In genomic region chr16:27429981-27430441, GRCh38 we compare ENCODE assay signal across 19 cellular contexts. TPM values are rescaled to one million over a fixed set of nuclear protein-coding genes. Genes with fewer than 3 reads are reported as not detected.
DNase-seq lines count a peak whose midpoint lies in the region; ATAC-seq, FAIRE-seq and TF ChIP-seq lines count a peak whose summit lies in the region.
"Had no signal": no experiment of that assay in that cellular context is flagged by ENCODE, and none has a peak within 500 bp of the region (broad histone marks: within the 10 kb centered on the region; RNA-seq: fewer than 3 reads in every experiment).

No MANE protein-coding gene starts in this region.

- TF ChIP-seq POLR2A in HepG2 (IDR thresholded peaks at IDR 0.05; ENCODE audit: insufficient read depth in 1 of 2, low read depth in 2 of 2, low read length in 2 of 2) (no peak), suprapubic skin (IDR thresholded peaks at IDR 0.05) (no peak)

- DNase-seq in activated CD4-positive, alpha-beta T cell treated with anti-CD3 and anti-CD28 coated beads for 48 hours, result peak; percentile 13
- no peak for DNase-seq in activated CD4-positive, alpha-beta T cell treated with anti-CD3 and anti-CD28 coated beads, Interleukin-2, amount 10 ng/mL, durations not matched to agents 7 days and 5 days
- peak; percentile 52 for DNase-seq in activated CD8-positive, alpha-beta memory T cell treated with anti-CD3 and anti-CD28 coated beads, Interleukin-2, amount 50 U/mL, for 48 hours
- DNase-seq in HepG2 (ENCODE audit: low spot score) (no peak), suprapubic skin (ENCODE audit: low spot score in 2 of 2) (peak; percentile 50 to 79), NCI-H1092 treated with DMSO at 0.1 percent for 48 hours (lab: John Stamatoyannopoulos, UW) (no peak), DMS153 treated with DMSO at 0.1 percent for 48 hours (lab: John Stamatoyannopoulos, UW; ENCODE audit: unreplicated experiment) (no peak)
- DNase-seq: activated CD4-positive, alpha-beta T cell treated with anti-CD3 and anti-CD28 coated beads, Interleukin-2, amount 50 U/mL, for 4 hours; anterior cingulate cortex; GM23248; MG63; thyroid gland had no signal

- TF ChIP-seq RAD21 in HepG2 (CRISPR knock-in tag; IDR thresholded peaks at IDR 0.05), result no peak

- H3K27me3 ChIP-seq in HepG2 (ENCODE audit: control insufficient read depth in 1 of 2, insufficient read depth in 2 of 2, low read length in 2 of 2), result peaks cover 0 to 13% of the 10 kb centered on the region in 2 experiments; a peak in 3 of 5 replicates
- H3K27me3 ChIP-seq in suprapubic skin, result peaks cover 20% of the 10 kb centered on the region
- H3K27me3 ChIP-seq: MG63, Peyer's patch, thyroid gland had no signal

- no peak overlapping the region for H3K27ac ChIP-seq in HepG2 (ENCODE audit: extremely low read length, insufficient read depth, low read length)
- H3K27ac ChIP-seq in suprapubic skin, result no peak overlapping the region
- H3K27ac ChIP-seq: gastroesophageal sphincter, GM23248, Peyer's patch, thyroid gland had no signal

- peaks cover 71% of the 10 kb centered on the region for H3K36me3 Mint-ChIP-seq in activated CD4-positive, alpha-beta T cell treated with anti-CD3 and anti-CD28 coated beads, Interleukin-2, amount 10 ng/mL, durations not matched to agents 7 days and 5 days (ENCODE audit: low read depth)

- H4K20me1 ChIP-seq in HepG2 (ENCODE audit: insufficient read depth, low read length), result no peaks in the 10 kb centered on the region

- H3K36me3 ChIP-seq in HepG2 (replicated peaks in 1 of 2; ENCODE audit: control insufficient read depth in 1 of 2, insufficient read depth in 2 of 2, low read length in 2 of 2), result no peaks in the 10 kb centered on the region
- no peaks in the 10 kb centered on the region for H3K36me3 ChIP-seq in suprapubic skin
- H3K36me3 ChIP-seq: gastroesophageal sphincter, MG63, Peyer's patch, thyroid gland had no signal

- BruUV-seq in HepG2 (replicated peaks; lab: Mats Ljungman, UMichigan), result no TSS peak

- H3K4me3 ChIP-seq in HepG2 (replicated peaks in 1 of 3; ENCODE audit: insufficient read depth in 1 of 3, low read depth in 2 of 3, low read length in 3 of 3) (no peak overlapping the region), suprapubic skin (no peak overlapping the region)
- H3K4me3 ChIP-seq: gastroesophageal sphincter, GM23248, MG63, Peyer's patch, thyroid gland had no signal

- H3K79me2 ChIP-seq in HepG2 (ENCODE audit: insufficient read depth, low read length), result no peaks in the 10 kb centered on the region

- no peak overlapping the region for H3K4me3 Mint-ChIP-seq in activated CD4-positive, alpha-beta T cell treated with anti-CD3 and anti-CD28 coated beads, Interleukin-2, amount 10 ng/mL, durations not matched to agents 7 days and 5 days
- H3K4me3 Mint-ChIP-seq: T-cell had no signal

- ATAC-seq in HepG2, result no peak
- no peak for ATAC-seq in HG02642 (IDR thresholded peaks at IDR 0.05; ENCODE audit: poor library complexity, unreplicated experiment)
- ATAC-seq: gastroesophageal sphincter, T-cell had no signal

- H3K4me2 ChIP-seq in HepG2 (ENCODE audit: low read depth, low read length), result no peak overlapping the region

- H2AFZ ChIP-seq in HepG2 (ENCODE audit: low read length), result no peak overlapping the region
- H2AFZ ChIP-seq: GM23248 had no signal

- no peak for TF ChIP-seq EP300 in HepG2 (IDR thresholded peaks at IDR 0.05; ENCODE audit: low read depth in 2 of 2, low read length in 2 of 2)
- no peak for TF ChIP-seq EP300 in HepG2 (CRISPR knock-in tag; IDR thresholded peaks at IDR 0.05; ENCODE audit: borderline replicate concordance)
- no peak for TF ChIP-seq EP300 in suprapubic skin (IDR thresholded peaks at IDR 0.05)

- CTCF ChIA-PET in activated CD4-positive, alpha-beta T cell treated with anti-CD3 and anti-CD28 coated beads, Interleukin-2, amount 10 ng/mL, durations not matched to agents 7 days and 5 days (lab: Charles Lee), result no interaction called here
- CTCF ChIA-PET in HepG2 (lab: Yijun Ruan, JAX; ENCODE audit: low intra/inter-chr PET ratio, low total read pairs), result no interaction called here

- H3K27me3 Mint-ChIP-seq in activated CD4-positive, alpha-beta T cell treated with anti-CD3 and anti-CD28 coated beads, Interleukin-2, amount 10 ng/mL, durations not matched to agents 7 days and 5 days, result no peaks in the 10 kb centered on the region
- H3K27me3 Mint-ChIP-seq: T-cell had no signal

- H3K4me1 ChIP-seq in HepG2 (ENCODE audit: insufficient read depth, low read length), result 0 out of 2 replicates have a peak, but pooled peaks cover 10% of the 10 kb centered on the region
- H3K4me1 ChIP-seq in suprapubic skin, result no peaks in the 10 kb centered on the region
- H3K4me1 ChIP-seq: gastroesophageal sphincter, thyroid gland had no signal

- in situ Hi-C loops in HepG2 (cut with HindIII; ENCODE audit: extremely low pct_ligation_motif_present, low pct_unique_long_range_greater_than_20kb), result no loop called here

- no peak overlapping the region for H3K27ac Mint-ChIP-seq in activated CD4-positive, alpha-beta T cell treated with anti-CD3 and anti-CD28 coated beads, Interleukin-2, amount 10 ng/mL, durations not matched to agents 7 days and 5 days

- H3K9ac ChIP-seq in HepG2 (ENCODE audit: insufficient read depth, low read depth, low read length), result no peak overlapping the region
- H3K9ac ChIP-seq: GM23248 had no signal

- WGBS in HepG2 (ENCODE audit: low lambda C conversion rate), result 26% methylated on average over 10 of the region's 16 CpGs
- WGBS in suprapubic skin, result 90% methylated on average over 2 of the region's 16 CpGs

- no peak for TF ChIP-seq CTCF in HepG2 (CRISPR knock-in tag; IDR thresholded peaks at IDR 0.05)
- no peak for TF ChIP-seq CTCF in suprapubic skin (IDR thresholded peaks at IDR 0.05)

- intact Hi-C loops in HepG2 (cut with micrococcal nuclease; ENCODE audit: unreplicated experiment), result no loop called here

- no peak for FAIRE-seq in HepG2 (lab: Jason Lieb, UNC)
- FAIRE-seq: A204.1, keratinocyte had no signal

- POLR2A ChIA-PET in activated CD4-positive, alpha-beta T cell treated with anti-CD3 and anti-CD28 coated beads, Interleukin-2, amount 10 ng/mL, durations not matched to agents 7 days and 5 days (lab: Charles Lee), result no interaction called here
- POLR2A ChIA-PET in HepG2 (lab: Yijun Ruan, JAX), result no interaction called here

- no peaks in the 10 kb centered on the region for H3K9me3 Mint-ChIP-seq in activated CD4-positive, alpha-beta T cell treated with anti-CD3 and anti-CD28 coated beads, Interleukin-2, amount 10 ng/mL, durations not matched to agents 7 days and 5 days
- H3K9me3 Mint-ChIP-seq: T-cell had no signal

- peaks cover 65% of the 10 kb centered on the region for H3K4me1 Mint-ChIP-seq in activated CD4-positive, alpha-beta T cell treated with anti-CD3 and anti-CD28 coated beads, Interleukin-2, amount 10 ng/mL, durations not matched to agents 7 days and 5 days

- H3K9me3 ChIP-seq in HepG2 (ENCODE audit: low read length) (no peaks in the 10 kb centered on the region), suprapubic skin (no peaks in the 10 kb centered on the region)
- H3K9me3 ChIP-seq: gastroesophageal sphincter, Peyer's patch, thyroid gland had no signal

RNA-seq across cellular contexts. Expression of gene IL21R, which starts 28.0 kb away (rescaled TPM):
- total RNA-seq in activated CD4-positive, alpha-beta T cell treated with anti-CD3 and anti-CD28 coated beads, Interleukin-2, amount 10 ng/mL, durations not matched to agents 7 days and 5 days, result 10 to 100 TPM; 44.4 to 45.6 TPM
- total RNA-seq in HepG2 (2016; rRNA removed; fragmentation: Illumina TruSeq; extraction: Trizol) (0.17 and 0.64 TPM in 2 replicates), suprapubic skin (1 to 10 TPM in 1 of 4 donors, under 1 TPM in 3; 0.08 to 1.2 (median 0.23) TPM)
- not detected in 2 replicates for total RNA-seq in HepG2 (2016; cell fraction: cytosol; rRNA removed; fragmentation: Illumina TruSeq; extraction: Trizol; ENCODE audit: low read depth)
- 0.22 and 0.43 TPM in 2 replicates for total RNA-seq in HepG2 (2016; cell fraction: insoluble cytoplasmic fraction; rRNA removed; fragmentation: Illumina TruSeq; extraction: Trizol)
- 0.22 and 0.45 TPM in 2 replicates for total RNA-seq in HepG2 (2016; cell fraction: membrane; rRNA removed; fragmentation: Illumina TruSeq; extraction: Trizol)
- 0.28 and 0.40 TPM in 2 replicates for total RNA-seq in HepG2 (2016; cell fraction: nucleus; rRNA removed; fragmentation: Illumina TruSeq; extraction: Trizol)
- 0.49 and 1.6 TPM in 2 replicates for polyA plus RNA-seq in HepG2 (2011; rRNA removed)
- 0.62 and 1.4 TPM in 2 replicates for polyA plus RNA-seq in HepG2 (2011; cell fraction: cytosol; rRNA removed)
- 0.34 and 1.6 TPM in 2 replicates for polyA plus RNA-seq in HepG2 (2011; cell fraction: nucleus; rRNA removed)
- polyA plus RNA-seq in HepG2 (2012), result 1.1 and 2.8 TPM in 2 replicates
- polyA plus RNA-seq in HepG2 (2016; cell fraction: cytosol; fragmentation: Illumina TruSeq; extraction: Trizol; ENCODE audit: low read depth), result 0.07 and 0.09 TPM in 2 replicates
- 0.14 and 0.21 TPM in 2 replicates for polyA plus RNA-seq in HepG2 (2016; cell fraction: insoluble cytoplasmic fraction; fragmentation: Illumina TruSeq; extraction: Trizol; ENCODE audit: low read depth)
- 0.06 and 0.12 TPM in 2 replicates for polyA plus RNA-seq in HepG2 (2016; cell fraction: membrane; fragmentation: Illumina TruSeq; extraction: Trizol; ENCODE audit: low read depth)
- polyA plus RNA-seq in HepG2 (2016; cell fraction: nucleus; fragmentation: Illumina TruSeq; extraction: Trizol; ENCODE audit: insufficient read depth, low read depth), result 0.35 and 0.56 TPM in 2 replicates
- 0.56 and 3.1 TPM in 2 replicates for polyA minus RNA-seq in HepG2 (2011; rRNA and poly(A)+ RNA removed; ENCODE audit: low replicate concordance)
- 0.88 and 1.1 TPM in 2 replicates for polyA minus RNA-seq in HepG2 (2011; cell fraction: cytosol; rRNA and poly(A)+ RNA removed)
- polyA minus RNA-seq in HepG2 (2011; cell fraction: nucleus; rRNA and poly(A)+ RNA removed), result 0.26 and 0.87 TPM in 2 replicates
- polyA plus RNA-seq: neural cell had no signal

Comparison
In these comparisons a context has a peak if more than half of its experiments do, and no peak if none do; other contexts are left out.
1. DNase-seq: peak in activated CD4-positive, alpha-beta T cell treated with anti-CD3 and anti-CD28 coated beads for 48 hours (single experiment), activated CD8-positive, alpha-beta memory T cell treated with anti-CD3 and anti-CD28 coated beads, Interleukin-2, amount 50 U/mL, for 48 hours (single experiment) and suprapubic skin (2 of 2); none in activated CD4-positive, alpha-beta T cell treated with anti-CD3 and anti-CD28 coated beads, Interleukin-2, amount 10 ng/mL, durations not matched to agents 7 days and 5 days (single experiment), HepG2 (single experiment), NCI-H1092 treated with DMSO at 0.1 percent for 48 hours (single experiment) and DMS153 treated with DMSO at 0.1 percent for 48 hours (single experiment).
2. RNA of gene IL21R, which starts 28.0 kb away (total RNA-seq): 44.4 to 45.6 TPM in activated CD4-positive, alpha-beta T cell treated with anti-CD3 and anti-CD28 coated beads, Interleukin-2, amount 10 ng/mL, durations not matched to agents 7 days and 5 days; 0.17 to 0.64 TPM in HepG2 and 0.08 to 1.2 TPM in suprapubic skin; every median in the first group is over 10 times any median in the second.